28 cellular contexts compared by ENCODE assay signal in the genomic region with DNA sequence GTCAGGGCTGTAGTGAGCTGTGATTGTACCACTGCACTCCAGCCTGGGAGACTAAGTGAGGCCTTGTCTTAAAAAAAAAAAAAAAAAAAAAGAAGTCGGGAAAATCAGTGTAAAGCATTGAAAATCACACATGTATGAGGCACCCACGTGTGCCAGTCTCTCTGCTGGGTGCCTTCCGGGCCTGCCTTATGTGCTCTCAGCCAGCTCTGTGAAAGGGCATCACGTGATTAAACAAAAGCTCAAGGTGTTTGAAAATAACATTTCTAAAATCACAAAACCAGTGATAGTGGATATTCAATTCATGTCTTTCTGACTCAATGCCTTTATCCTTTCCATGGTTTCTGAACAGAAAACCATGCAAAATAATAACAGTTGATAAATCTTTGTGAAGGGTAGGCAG.
DNase-seq lines count a peak whose midpoint lies in the region; ATAC-seq, FAIRE-seq and TF ChIP-seq lines count a peak whose summit lies in the region.
"Had no signal": no experiment of that assay in that cellular context is flagged by ENCODE, and none has a peak within 500 bp of the region (broad histone marks: within the 10 kb centered on the region; RNA-seq: fewer than 3 reads in every experiment).

No MANE protein-coding gene starts in this region.

- no peaks in the 10 kb centered on the region for H3K9me3 ChIP-seq in A673 (ENCODE audit: low read depth, low read length, poor library complexity, severe bottlenecking)
- no peaks in the 10 kb centered on the region for H3K9me3 ChIP-seq in K562 (replicated peaks; ENCODE audit: control insufficient read depth, insufficient read depth, low read depth, low read length)
- no peaks in the 10 kb centered on the region for H3K9me3 ChIP-seq in right lobe of liver
- H3K9me3 ChIP-seq in hepatocyte (ENCODE audit: low read depth) = no peaks in the 10 kb centered on the region
- H3K9me3 ChIP-seq: A549, BE2C, BLaER1 had no signal

- TF ChIP-seq CTCF in A673 (conservative IDR thresholded peaks at IDR 0.05; ENCODE audit: low read depth, low read length) = no peak
- no peak for TF ChIP-seq CTCF in K562 (IDR thresholded peaks at IDR 0.05 in 2 of 3, conservative IDR thresholded peaks at IDR 0.05 in 1 of 3; ENCODE audit: insufficient read depth in 2 of 3, low read depth in 1 of 3, low read length in 3 of 3)
- TF ChIP-seq CTCF in right lobe of liver (IDR thresholded peaks at IDR 0.05) = no peak
- TF ChIP-seq CTCF in hepatocyte (IDR thresholded peaks at IDR 0.05; ENCODE audit: poor library complexity) = no peak

- CTCF ChIA-PET in A673 (lab: Charles Lee) (interaction anchor here (0.6 kb wide), 1 partner anchor 676 kb away, joined by 3 read pairs; no protein-coding TSS in a partner anchor), K562 (lab: Yijun Ruan, JAX; ENCODE audit: low intra/inter-chr PET ratio) (interaction anchor here (0.7 kb wide), 1 partner anchor 11 kb away, joined by 3 read pairs; no protein-coding TSS in a partner anchor)
- CTCF ChIA-PET in activated CD4-positive, alpha-beta memory T cell treated with anti-CD3 and anti-CD28 coated beads for 36 hours (lab: Charles Lee) = no interaction called here

- peak overlapping the region; percentile 28 for H3K27ac ChIP-seq in A673 (ENCODE audit: low read depth, low read length, poor library complexity, severe bottlenecking)
- H3K27ac ChIP-seq in K562 (ENCODE audit: extremely low read depth, low read depth, low read length) = no peak overlapping the region
- H3K27ac ChIP-seq in right lobe of liver = no peak overlapping the region
- no peak overlapping the region for H3K27ac ChIP-seq in hepatocyte
- H3K27ac ChIP-seq: 22Rv1, A549, BLaER1 had no signal

- H3K9me3 Mint-ChIP-seq in activated CD4-positive, alpha-beta memory T cell treated with anti-CD3 and anti-CD28 coated beads for 36 hours = no peaks in the 10 kb centered on the region
- H3K9me3 Mint-ChIP-seq: CD8-positive, alpha-beta memory T cell had no signal

- H3K4me1 ChIP-seq in A673 (ENCODE audit: insufficient read depth, low read length, poor library complexity, severe bottlenecking) (peaks cover 15% of the 10 kb centered on the region), K562 (replicated peaks in 1 of 2; ENCODE audit: control insufficient read depth in 2 of 2, insufficient read depth in 2 of 2, low read length in 2 of 2) (no peaks in the 10 kb centered on the region), right lobe of liver (no peaks in the 10 kb centered on the region), hepatocyte (ENCODE audit: insufficient read depth) (no peaks in the 10 kb centered on the region)
- H3K4me1 ChIP-seq: A549, BE2C, BLaER1 had no signal

- intact Hi-C loops in A673 (cut with micrococcal nuclease; ENCODE audit: unreplicated experiment) = no loop called here
- intact Hi-C loops in K562 (cut with micrococcal nuclease) = no loop called here
- intact Hi-C loops in right lobe of liver (cut with DNase I) = no loop called here
- intact Hi-C loops in activated CD4-positive, alpha-beta memory T cell treated with anti-CD3 and anti-CD28 coated beads for 36 hours (cut with micrococcal nuclease) = no loop called here

- no peak overlapping the region for H3K4me3 Mint-ChIP-seq in activated CD4-positive, alpha-beta memory T cell treated with anti-CD3 and anti-CD28 coated beads for 36 hours
- H3K4me3 Mint-ChIP-seq: CD14-positive monocyte; CD4-positive, alpha-beta memory T cell; CD4-positive, CD25-positive, alpha-beta regulatory T cell; CD8-positive, alpha-beta memory T cell had no signal

- no peak overlapping the region for H3K9ac ChIP-seq in K562 (ENCODE audit: insufficient read depth in 1 of 2, low read depth in 2 of 2, low read length in 2 of 2)
- H3K9ac ChIP-seq: BLaER1 had no signal

- no peak for TF ChIP-seq EP300 in K562 (IDR thresholded peaks at IDR 0.05; ENCODE audit: low read length)

- H3K4me2 ChIP-seq in K562 (ENCODE audit: insufficient read depth, low read length) (no peak overlapping the region), hepatocyte (no peak overlapping the region)
- H3K4me2 ChIP-seq: A549, BLaER1 had no signal

- H3K27me3 ChIP-seq in A673 (replicated peaks; ENCODE audit: insufficient read depth, low read depth, low read length, poor library complexity) (no peaks in the 10 kb centered on the region), K562 (ENCODE audit: control insufficient read depth in 2 of 2, insufficient read depth in 2 of 2, low read length in 2 of 2) (peaks cover 7 to 34% of the 10 kb centered on the region in 2 experiments), right lobe of liver (no peaks in the 10 kb centered on the region), hepatocyte (no peaks in the 10 kb centered on the region)
- H3K27me3 ChIP-seq: BLaER1 had no signal

- no peak overlapping the region for H3K27ac Mint-ChIP-seq in activated CD4-positive, alpha-beta memory T cell treated with anti-CD3 and anti-CD28 coated beads for 36 hours
- H3K27ac Mint-ChIP-seq: CD14-positive monocyte; CD4-positive, alpha-beta memory T cell; CD4-positive, CD25-positive, alpha-beta regulatory T cell had no signal

- no peak overlapping the region for H2AFZ ChIP-seq in K562 (ENCODE audit: low read depth, low read length)
- H2AFZ ChIP-seq in hepatocyte = no peak overlapping the region

- in situ Hi-C loops in K562 (cut with MboI) = no loop called here

- no peak for TF ChIP-seq RAD21 in K562 (CRISPR knock-in tag; conservative IDR thresholded peaks at IDR 0.05 in 1 of 2, IDR thresholded peaks at IDR 0.05 in 1 of 2)

- H3K36me3 ChIP-seq in A673 (ENCODE audit: insufficient read depth, low read length, poor library complexity, severe bottlenecking) = no peaks in the 10 kb centered on the region
- H3K36me3 ChIP-seq in K562 (ENCODE audit: control insufficient read depth, insufficient read depth, low read length) = no peaks in the 10 kb centered on the region
- H3K36me3 ChIP-seq in right lobe of liver = no peaks in the 10 kb centered on the region
- no peaks in the 10 kb centered on the region for H3K36me3 ChIP-seq in hepatocyte (replicated peaks; ENCODE audit: insufficient read depth, low read depth)
- H3K36me3 ChIP-seq: BE2C, BLaER1 had no signal

- H3K27me3 Mint-ChIP-seq in activated CD4-positive, alpha-beta memory T cell treated with anti-CD3 and anti-CD28 coated beads for 36 hours = peaks cover 5% of the 10 kb centered on the region

- peak; percentile 78 for DNase-seq in A673 (ENCODE audit: low spot score)
- DNase-seq in K562 (ENCODE audit: extremely low read depth in 1 of 4, low spot score in 3 of 4) = no peak
- DNase-seq in left lobe of liver (ENCODE audit: low spot score) = no peak
- no peak for DNase-seq in right lobe of liver
- DNase-seq in hepatocyte (ENCODE audit: low spot score) = no peak
- DNase-seq in activated CD4-positive, alpha-beta memory T cell treated with anti-CD3 and anti-CD28 coated beads for 36 hours = no peak
- DNase-seq in ecto neural progenitor cell (ENCODE audit: low spot score) = no peak
- DNase-seq: ACHN; BE2C; C1 segment of cervical spinal cord; CD4-positive, alpha-beta memory T cell; CD4-positive, CD25-positive, alpha-beta regulatory T cell; CD8-positive, alpha-beta memory T cell; COR-L47; DMS 273 treated with DMSO at 0.1 percent for 48 hours; DMS153; DMS53; DMS79; DND-41; EL; GDM1 had no signal

- no peaks in the 10 kb centered on the region for H4K20me1 ChIP-seq in K562 (replicated peaks; ENCODE audit: control insufficient read depth, insufficient read depth, low read length)
- H4K20me1 ChIP-seq in hepatocyte (ENCODE audit: insufficient read depth, poor library complexity, severe bottlenecking) = no peaks in the 10 kb centered on the region
- H4K20me1 ChIP-seq: BLaER1 had no signal

- POLR2A ChIA-PET in A673 (lab: Charles Lee; ENCODE audit: low non-redundant PET) (no interaction called here), K562 (lab: Yijun Ruan, JAX) (no interaction called here)
- POLR2A ChIA-PET in activated CD4-positive, alpha-beta memory T cell treated with anti-CD3 and anti-CD28 coated beads for 36 hours (lab: Charles Lee) = no interaction called here

- H3K36me3 Mint-ChIP-seq in activated CD4-positive, alpha-beta memory T cell treated with anti-CD3 and anti-CD28 coated beads for 36 hours = no peaks in the 10 kb centered on the region
- H3K36me3 Mint-ChIP-seq: CD14-positive monocyte; CD4-positive, alpha-beta memory T cell; CD4-positive, CD25-positive, alpha-beta regulatory T cell; CD8-positive, alpha-beta memory T cell had no signal

- BruUV-seq in A673 (replicated peaks; lab: Mats Ljungman, UMichigan) (no TSS peak), K562 (replicated peaks; lab: Mats Ljungman, UMichigan) (no TSS peak)

- 0% methylated on average over 3 of the region's 4 CpGs for WGBS in K562 (ENCODE audit: insufficient coverage, low coverage, missing lambda C conversion rate)
- WGBS in right lobe of liver (ENCODE audit: insufficient coverage, low coverage, low lambda C conversion rate, missing lambda C conversion rate) = 29% methylated on average over 4 of the region's 4 CpGs
- 91% methylated on average over 4 of the region's 4 CpGs for WGBS in hepatocyte (ENCODE audit: low lambda C conversion rate, missing lambda C conversion rate)

- H3K4me3 ChIP-seq in A673 (ENCODE audit: low read depth, low read length, poor library complexity, severe bottlenecking) = no peak overlapping the region
- H3K4me3 ChIP-seq in K562 = no peak overlapping the region
- H3K4me3 ChIP-seq in right lobe of liver = no peak overlapping the region
- no peak overlapping the region for H3K4me3 ChIP-seq in hepatocyte
- H3K4me3 ChIP-seq: A549, BLaER1, GM12878 had no signal

- ATAC-seq in K562 = no peak
- ATAC-seq in left lobe of liver = peak; percentile 86
- peak in 3 of 4 donors; percentile 31 to 43 (median 42) for ATAC-seq in right lobe of liver
- ATAC-seq: A549, GM12878 had no signal

- H3K4me1 Mint-ChIP-seq in activated CD4-positive, alpha-beta memory T cell treated with anti-CD3 and anti-CD28 coated beads for 36 hours (ENCODE audit: low read depth) = no peaks in the 10 kb centered on the region
- H3K4me1 Mint-ChIP-seq: CD4-positive, alpha-beta memory T cell had no signal

- H3K9me1 ChIP-seq in K562 (ENCODE audit: control insufficient read depth, insufficient read depth, low read length) = no peaks in the 10 kb centered on the region

- H3K79me2 ChIP-seq in K562 (ENCODE audit: control insufficient read depth, insufficient read depth, low read length) (no peaks in the 10 kb centered on the region), hepatocyte (no peaks in the 10 kb centered on the region)

- TF ChIP-seq POLR2A in K562 (conservative IDR thresholded peaks at IDR 0.05) (no peak), right lobe of liver (IDR thresholded peaks at IDR 0.05) (no peak)

- FAIRE-seq in K562 (lab: Jason Lieb, UNC) = no peak
- FAIRE-seq: A549, GM12878, GM12892, GM18507 had no signal

- no peaks in the 10 kb centered on the region for H3K9me2 ChIP-seq in hepatocyte (replicated peaks; ENCODE audit: insufficient read depth)

TF ChIP-seq in K562, 482 proteins besides CTCF, POLR2A, EP300 and RAD21 (continues in another document):
- TF ChIP-seq, protein P1, sequence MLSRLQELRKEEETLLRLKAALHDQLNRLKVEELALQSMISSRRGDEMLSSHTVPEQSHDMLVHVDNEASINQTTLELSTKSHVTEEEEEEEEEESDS (CRISPR knock-in tag; IDR thresholded peaks at IDR 0.05) = no peak
- no peak for TF ChIP-seq ZNF780A (CRISPR knock-in tag; IDR thresholded peaks at IDR 0.05)
